18 cellular contexts compared by ENCODE assay signal in the genomic region with DNA sequence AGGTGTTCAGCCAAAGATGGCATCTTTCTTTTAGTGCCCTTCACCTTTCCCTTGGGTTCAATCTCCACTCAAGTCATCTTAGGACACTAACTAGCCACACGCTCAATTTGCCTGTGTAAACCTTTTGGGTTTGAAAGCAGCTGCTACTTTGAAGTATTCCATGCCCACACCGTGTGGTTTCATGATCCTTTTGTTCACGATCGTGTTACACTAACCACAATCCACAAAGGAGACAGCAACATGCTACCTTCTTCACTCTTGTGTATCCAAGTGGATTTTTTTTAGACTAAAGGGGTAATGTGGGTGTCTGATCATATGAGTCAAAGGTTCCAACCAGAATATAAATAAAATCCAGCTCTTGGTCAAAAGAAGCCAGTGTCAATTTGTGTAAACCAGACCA.
A peak's percentile ranks its signal among the peaks of the same experiment; 100 is the strongest.
DNase-seq lines count a peak whose midpoint lies in the region; ATAC-seq, FAIRE-seq and TF ChIP-seq lines count a peak whose summit lies in the region.
"Had no signal": no experiment of that assay in that cellular context is flagged by ENCODE, and none has a peak within 500 bp of the region (broad histone marks: within the 10 kb centered on the region; RNA-seq: fewer than 3 reads in every experiment).

No MANE protein-coding gene starts in this region.

- POLR2A ChIA-PET in activated CD8-positive, alpha-beta T cell treated with anti-CD3 and anti-CD28 coated beads for 36 hours (lab: Charles Lee): no interaction called here
- POLR2A ChIA-PET in activated CD8-positive, alpha-beta T cell treated with anti-CD3 and anti-CD28 coated beads, Interleukin-2, amount 10 ng/mL, durations not matched to agents 7 days and 5 days (lab: Charles Lee): no interaction called here

- peaks cover 9% of the 10 kb centered on the region for H3K4me1 Mint-ChIP-seq in activated CD8-positive, alpha-beta T cell treated with anti-CD3 and anti-CD28 coated beads for 36 hours (ENCODE audit: low read depth)
- H3K4me1 Mint-ChIP-seq in activated CD8-positive, alpha-beta T cell treated with anti-CD3 and anti-CD28 coated beads, Interleukin-2, amount 10 ng/mL, durations not matched to agents 7 days and 5 days (ENCODE audit: low read depth): peaks cover 3% of the 10 kb centered on the region
- peaks cover 2% of the 10 kb centered on the region for H3K4me1 Mint-ChIP-seq in osteocyte (ENCODE audit: unreplicated experiment)
- H3K4me1 Mint-ChIP-seq: natural killer cell had no signal

- H3K36me3 Mint-ChIP-seq in activated CD8-positive, alpha-beta T cell treated with anti-CD3 and anti-CD28 coated beads for 36 hours (ENCODE audit: low read depth): no peaks in the 10 kb centered on the region
- no peaks in the 10 kb centered on the region for H3K36me3 Mint-ChIP-seq in activated CD8-positive, alpha-beta T cell treated with anti-CD3 and anti-CD28 coated beads, Interleukin-2, amount 10 ng/mL, durations not matched to agents 7 days and 5 days (ENCODE audit: low read depth)
- H3K36me3 Mint-ChIP-seq in osteocyte (ENCODE audit: unreplicated experiment): no peaks in the 10 kb centered on the region
- H3K36me3 Mint-ChIP-seq: activated naive CD4-positive, alpha-beta T cell treated with anti-CD3 and anti-CD28 coated beads, Interleukin-2, amount 10 ng/mL, durations not matched to agents 7 days and 5 days; CD4-positive, CD25-positive, alpha-beta regulatory T cell; natural killer cell had no signal

- peak; percentile 56 for ATAC-seq in activated CD8-positive, alpha-beta T cell treated with anti-CD3 and anti-CD28 coated beads for 36 hours
- no peak for ATAC-seq in activated CD8-positive, alpha-beta T cell treated with anti-CD3 and anti-CD28 coated beads, Interleukin-2, amount 10 ng/mL, durations not matched to agents 7 days and 5 days
- ATAC-seq: A549, GM12878, natural killer cell had no signal

- TF ChIP-seq CTCF in activated CD8-positive, alpha-beta T cell treated with anti-CD3 and anti-CD28 coated beads for 36 hours (IDR thresholded peaks at IDR 0.05): no peak
- TF ChIP-seq CTCF in osteocyte (IDR thresholded peaks at IDR 0.05): no peak

- FAIRE-seq in urothelium cell line (lab: Jason Lieb, UNC): no peak
- FAIRE-seq: A549, GM12878 had no signal

- H3K9me3 Mint-ChIP-seq in activated CD8-positive, alpha-beta T cell treated with anti-CD3 and anti-CD28 coated beads for 36 hours: no peaks in the 10 kb centered on the region
- no peaks in the 10 kb centered on the region for H3K9me3 Mint-ChIP-seq in activated CD8-positive, alpha-beta T cell treated with anti-CD3 and anti-CD28 coated beads, Interleukin-2, amount 10 ng/mL, durations not matched to agents 7 days and 5 days (ENCODE audit: insufficient read depth)
- H3K9me3 Mint-ChIP-seq in osteocyte (ENCODE audit: unreplicated experiment): no peaks in the 10 kb centered on the region
- H3K9me3 Mint-ChIP-seq: activated naive CD4-positive, alpha-beta T cell treated with anti-CD3 and anti-CD28 coated beads, Interleukin-2, amount 10 ng/mL, durations not matched to agents 7 days and 5 days had no signal

- CTCF ChIA-PET in activated CD8-positive, alpha-beta T cell treated with anti-CD3 and anti-CD28 coated beads for 36 hours (lab: Charles Lee): no interaction called here
- CTCF ChIA-PET in activated CD8-positive, alpha-beta T cell treated with anti-CD3 and anti-CD28 coated beads, Interleukin-2, amount 10 ng/mL, durations not matched to agents 7 days and 5 days (lab: Charles Lee): no interaction called here

- H3K4me3 Mint-ChIP-seq in activated CD8-positive, alpha-beta T cell treated with anti-CD3 and anti-CD28 coated beads for 36 hours: no peak overlapping the region
- H3K4me3 Mint-ChIP-seq in activated CD8-positive, alpha-beta T cell treated with anti-CD3 and anti-CD28 coated beads, Interleukin-2, amount 10 ng/mL, durations not matched to agents 7 days and 5 days: no peak overlapping the region
- H3K4me3 Mint-ChIP-seq in osteocyte (ENCODE audit: unreplicated experiment): no peak overlapping the region
- H3K4me3 Mint-ChIP-seq: activated naive CD4-positive, alpha-beta T cell treated with anti-CD3 and anti-CD28 coated beads, Interleukin-2, amount 10 ng/mL, durations not matched to agents 7 days and 5 days; CD4-positive, CD25-positive, alpha-beta regulatory T cell; natural killer cell had no signal

- no peak overlapping the region for H3K27ac Mint-ChIP-seq in activated CD8-positive, alpha-beta T cell treated with anti-CD3 and anti-CD28 coated beads for 36 hours
- H3K27ac Mint-ChIP-seq in activated CD8-positive, alpha-beta T cell treated with anti-CD3 and anti-CD28 coated beads, Interleukin-2, amount 10 ng/mL, durations not matched to agents 7 days and 5 days: no peak overlapping the region
- H3K27ac Mint-ChIP-seq in osteocyte (ENCODE audit: unreplicated experiment): no peak overlapping the region
- H3K27ac Mint-ChIP-seq: activated naive CD4-positive, alpha-beta T cell treated with anti-CD3 and anti-CD28 coated beads, Interleukin-2, amount 10 ng/mL, durations not matched to agents 7 days and 5 days; CD4-positive, CD25-positive, alpha-beta regulatory T cell; natural killer cell had no signal

- DNase-seq in activated CD8-positive, alpha-beta T cell treated with anti-CD3 and anti-CD28 coated beads for 36 hours: peak; percentile 4
- no peak for DNase-seq in activated CD8-positive, alpha-beta T cell treated with anti-CD3 and anti-CD28 coated beads, Interleukin-2, amount 10 ng/mL, durations not matched to agents 7 days and 5 days
- peak; percentile 52 for DNase-seq in NCI-H2171 (lab: John Stamatoyannopoulos, UW)
- DNase-seq in astrocyte of the hippocampus (ENCODE audit: low read depth, low spot score): peak; percentile 52
- DNase-seq in urothelium cell line (ENCODE audit: low spot score): peak; percentile 41
- DNase-seq in osteocyte (ENCODE audit: extremely low spot score, unreplicated experiment): no peak
- no peak for DNase-seq in SKM-1 treated with dmso at 0.1 percent for 144 hours (lab: John Stamatoyannopoulos, UW; ENCODE audit: unreplicated experiment)
- DNase-seq in COR-L47 (lab: John Stamatoyannopoulos, UW): no peak
- DNase-seq: activated CD4-positive, alpha-beta T cell treated with anti-CD3 and anti-CD28 coated beads for 1 hour; activated naive CD4-positive, alpha-beta T cell treated with anti-CD3 and anti-CD28 coated beads, Interleukin-2, amount 10 ng/mL, durations not matched to agents 7 days and 5 days; CD4-positive, CD25-positive, alpha-beta regulatory T cell; dermis blood vessel endothelial cell; natural killer cell; NCI-H146; Right ventricle myocardium superior; stimulated activated naive CD4-positive, alpha-beta T cell treated with Interleukin-2 at 50 U/mL for 16 hours had no signal

- intact Hi-C loops in activated CD8-positive, alpha-beta T cell treated with anti-CD3 and anti-CD28 coated beads for 36 hours (cut with micrococcal nuclease): no loop called here

- H3K27me3 Mint-ChIP-seq in activated CD8-positive, alpha-beta T cell treated with anti-CD3 and anti-CD28 coated beads for 36 hours: peaks cover 6% of the 10 kb centered on the region
- peaks cover 3% of the 10 kb centered on the region for H3K27me3 Mint-ChIP-seq in activated CD8-positive, alpha-beta T cell treated with anti-CD3 and anti-CD28 coated beads, Interleukin-2, amount 10 ng/mL, durations not matched to agents 7 days and 5 days (ENCODE audit: low read depth)
- no peaks in the 10 kb centered on the region for H3K27me3 Mint-ChIP-seq in osteocyte (ENCODE audit: unreplicated experiment)
- H3K27me3 Mint-ChIP-seq: activated naive CD4-positive, alpha-beta T cell treated with anti-CD3 and anti-CD28 coated beads, Interleukin-2, amount 10 ng/mL, durations not matched to agents 7 days and 5 days had no signal

Comparison
In these comparisons a context has a peak if more than half of its experiments do, and no peak if none do; other contexts are left out.
1. DNase-seq: peak in activated CD8-positive, alpha-beta T cell treated with anti-CD3 and anti-CD28 coated beads for 36 hours (single experiment), NCI-H2171 (single experiment), astrocyte of the hippocampus (single experiment) and urothelium cell line (single experiment); none in activated CD8-positive, alpha-beta T cell treated with anti-CD3 and anti-CD28 coated beads, Interleukin-2, amount 10 ng/mL, durations not matched to agents 7 days and 5 days (single experiment), osteocyte (single experiment), SKM-1 treated with dmso at 0.1 percent for 144 hours (single experiment) and COR-L47 (single experiment).